ENCODE assay signal across 7 cellular contexts in the genomic region with DNA sequence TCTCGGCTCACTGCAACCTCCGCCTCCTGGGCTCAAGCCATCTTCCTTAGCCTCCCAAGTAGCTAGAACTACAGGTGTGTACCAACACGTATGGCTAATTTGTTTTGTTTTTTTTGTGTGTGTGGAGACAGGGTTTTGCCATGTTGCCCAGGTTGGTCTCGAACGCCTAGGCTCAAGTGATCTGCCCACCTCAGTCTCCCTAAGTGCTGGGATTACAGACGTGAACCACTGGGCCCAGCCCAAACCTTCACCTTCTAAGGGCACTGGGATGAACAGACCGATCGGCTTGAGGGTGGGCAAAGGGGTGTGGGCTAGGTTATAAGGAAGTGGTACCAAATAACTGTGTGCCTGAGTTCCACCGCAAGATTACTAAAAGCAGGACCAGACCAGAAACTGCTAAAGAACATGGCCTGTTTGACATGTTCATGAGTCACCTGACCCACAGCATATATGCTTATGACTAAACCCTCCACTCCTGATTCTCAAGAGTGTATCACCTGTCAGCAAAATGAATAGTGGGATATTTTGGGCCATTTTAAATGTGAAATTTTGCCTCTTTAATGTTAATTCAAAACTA. TPM values are rescaled to one million over a fixed set of nuclear protein-coding genes. Genes with fewer than 3 reads are reported as not detected.
DNase-seq lines count a peak whose midpoint lies in the region; ATAC-seq lines count a peak whose summit lies in the region.
"Had no signal": no experiment of that assay in that cellular context is flagged by ENCODE, and none has a peak within 500 bp of the region (broad histone marks: within the 10 kb centered on the region; RNA-seq: fewer than 3 reads in every experiment).

No MANE protein-coding gene starts in this region.

- no peaks in the 10 kb centered on the region for H3K27me3 ChIP-seq in right cardiac atrium (ENCODE audit: control insufficient read depth, insufficient read depth)
- H3K27me3 ChIP-seq: hepatocyte had no signal

- DNase-seq in activated naive CD8-positive, alpha-beta T cell treated with anti-CD3 and anti-CD28 coated beads, Interleukin-2, amount 50 U/mL, for 24 hours: no peak
- DNase-seq in epidermal melanocyte (ENCODE audit: insufficient read length, low spot score): no peak
- no peak for DNase-seq in right cardiac atrium
- DNase-seq: activated effector memory CD4-positive, alpha-beta T cell treated with anti-CD3 and anti-CD28 coated beads, Interleukin-2, amount 50 U/mL, for 16 hours had no signal

- H3K27ac Mint-ChIP-seq in activated naive CD8-positive, alpha-beta T cell treated with anti-CD3 and anti-CD28 coated beads, Interleukin-2, amount 50 U/mL, for 24 hours: peak overlapping the region; percentile 33

- no peak overlapping the region for H3K27ac ChIP-seq in right cardiac atrium (ENCODE audit: low read length)
- H3K27ac ChIP-seq: hepatocyte had no signal

- H3K9me3 ChIP-seq in right cardiac atrium (ENCODE audit: control insufficient read depth, low read length): no peaks in the 10 kb centered on the region

- H3K27me3 Mint-ChIP-seq in activated naive CD8-positive, alpha-beta T cell treated with anti-CD3 and anti-CD28 coated beads, Interleukin-2, amount 50 U/mL, for 24 hours: no peaks in the 10 kb centered on the region

- no peak overlapping the region for H3K4me3 Mint-ChIP-seq in activated naive CD8-positive, alpha-beta T cell treated with anti-CD3 and anti-CD28 coated beads, Interleukin-2, amount 50 U/mL, for 24 hours

- 94% methylated on average over 9 of the region's 9 CpGs for WGBS in right cardiac atrium

- no peak overlapping the region for H3K4me3 ChIP-seq in right cardiac atrium (ENCODE audit: low read length)
- H3K4me3 ChIP-seq: hepatocyte had no signal

- H3K4me1 Mint-ChIP-seq in activated naive CD8-positive, alpha-beta T cell treated with anti-CD3 and anti-CD28 coated beads, Interleukin-2, amount 50 U/mL, for 24 hours: peaks cover 20% of the 10 kb centered on the region

- H3K9me3 Mint-ChIP-seq in activated naive CD8-positive, alpha-beta T cell treated with anti-CD3 and anti-CD28 coated beads, Interleukin-2, amount 50 U/mL, for 24 hours: no peaks in the 10 kb centered on the region

- no peaks in the 10 kb centered on the region for H3K4me1 ChIP-seq in right cardiac atrium (ENCODE audit: control insufficient read depth, insufficient read depth, low read length)

- peak; percentile 72 for ATAC-seq in GM19463 (IDR thresholded peaks at IDR 0.05; ENCODE audit: unreplicated experiment)
- ATAC-seq in activated naive CD8-positive, alpha-beta T cell treated with anti-CD3 and anti-CD28 coated beads, Interleukin-2, amount 50 U/mL, for 24 hours: peak; percentile 88
- no peak for ATAC-seq in right cardiac atrium

- intact Hi-C loops in right cardiac atrium (cut with DNase I): no loop called here

- H3K36me3 Mint-ChIP-seq in activated naive CD8-positive, alpha-beta T cell treated with anti-CD3 and anti-CD28 coated beads, Interleukin-2, amount 50 U/mL, for 24 hours (ENCODE audit: low read depth): peaks cover 21% of the 10 kb centered on the region

RNA-seq across cellular contexts. Expression of a gene that starts 8.1 kb away (rescaled TPM):
- total RNA-seq in right cardiac atrium: 1 to 10 TPM; 5.5 to 6.7 (median 6.0) TPM
- polyA plus RNA-seq in right cardiac atrium: 3.9 TPM

RNA-seq across cellular contexts. Expression of a gene that starts 8.2 kb away (rescaled TPM):
- 10 to 100 TPM; 20.6 to 22.8 (median 21.3) TPM for total RNA-seq in right cardiac atrium
- polyA plus RNA-seq in right cardiac atrium: 27.0 TPM

RNA-seq across cellular contexts. Expression of a gene that starts 8.4 kb away (rescaled TPM):
- 10 to 100 TPM; 33.3 to 72.3 (median 34.7) TPM for total RNA-seq in right cardiac atrium
- 20.1 TPM for polyA plus RNA-seq in right cardiac atrium

RNA-seq across cellular contexts. Expression of a gene that starts 30.2 kb away (rescaled TPM):
- total RNA-seq in right cardiac atrium: 10 to 100 TPM; 97.1 to 99.8 (median 98.6) TPM
- polyA plus RNA-seq in right cardiac atrium: 95.6 TPM

RNA-seq across cellular contexts. Expression of a gene that starts 37.9 kb away (rescaled TPM):
- not detected for total RNA-seq in right cardiac atrium
- polyA plus RNA-seq in right cardiac atrium: not detected
- total RNA-seq: hepatocyte, renal cortical epithelial cell had no signal
- polyA plus RNA-seq: hepatocyte had no signal

Comparison
In these comparisons a context has a peak if more than half of its experiments do, and no peak if none do; other contexts are left out.
1. ATAC-seq: peak in GM19463 (single experiment) and activated naive CD8-positive, alpha-beta T cell treated with anti-CD3 and anti-CD28 coated beads, Interleukin-2, amount 50 U/mL, for 24 hours (single experiment); none in right cardiac atrium (0 of 2).